In genomic region chr6:161548713-161549112, GRCh38 we compare ENCODE assay signal across 39 cellular contexts.
"Had no signal": no experiment of that assay in that cellular context is flagged by ENCODE, and none has a peak within 500 bp of the region (broad histone marks: within the 10 kb centered on the region; RNA-seq: fewer than 3 reads in every experiment).

No MANE protein-coding gene starts in this region.

- H3K27me3 Mint-ChIP-seq: activated naive CD4-positive, alpha-beta T cell treated with anti-CD3 and anti-CD28 coated beads, Interleukin-2, amount 10 ng/mL, durations not matched to agents 7 days and 5 days; activated naive CD4-positive, alpha-beta T cell treated with anti-CD3 and anti-CD28 coated beads, Interleukin-2, amount 50 U/mL, for 24 hours; activated naive CD8-positive, alpha-beta T cell; activated naive CD8-positive, alpha-beta T cell treated with anti-CD3 and anti-CD28 coated beads for 36 hours; activated naive CD8-positive, alpha-beta T cell treated with anti-CD3 and anti-CD28 coated beads, Interleukin-2, amount 10 ng/mL, durations not matched to agents 7 days and 5 days; activated naive CD8-positive, alpha-beta T cell treated with anti-CD3 and anti-CD28 coated beads, Interleukin-2, amount 50 U/mL, for 24 hours; activated T-cell treated with anti-CD3 and anti-CD28 coated beads, Interleukin-2, amount 50 U/mL, for 24 hours; activated T-helper 17 cell treated with anti-CD3 and anti-CD28 coated beads, Interleukin-2, amount 50 U/mL, for 72 hours; central memory CD8-positive, alpha-beta T cell had no signal

- H3K27me3 ChIP-seq: adrenal gland, ascending aorta, body of pancreas, brain microvascular endothelial cell, breast epithelium, cardiac muscle cell had no signal

- H3K27ac Mint-ChIP-seq: activated naive CD4-positive, alpha-beta T cell treated with anti-CD3 and anti-CD28 coated beads for 36 hours; activated naive CD4-positive, alpha-beta T cell treated with anti-CD3 and anti-CD28 coated beads, Interleukin-2, amount 10 ng/mL, durations not matched to agents 7 days and 5 days; activated naive CD4-positive, alpha-beta T cell treated with anti-CD3 and anti-CD28 coated beads, Interleukin-2, amount 50 U/mL, for 24 hours; activated naive CD4-positive, alpha-beta T cell treated with anti-CD3 and anti-CD28 coated beads, Interleukin-2, amount 50 U/mL, for 72 hours; activated naive CD8-positive, alpha-beta T cell; activated naive CD8-positive, alpha-beta T cell treated with anti-CD3 and anti-CD28 coated beads for 36 hours; activated naive CD8-positive, alpha-beta T cell treated with anti-CD3 and anti-CD28 coated beads, Interleukin-2, amount 10 ng/mL, durations not matched to agents 7 days and 5 days; activated naive CD8-positive, alpha-beta T cell treated with anti-CD3 and anti-CD28 coated beads, Interleukin-2, amount 50 U/mL, for 24 hours; activated T-cell treated with anti-CD3 and anti-CD28 coated beads, Interleukin-2, amount 50 U/mL, for 24 hours; activated T-cell treated with anti-CD3 and anti-CD28 coated beads, Interleukin-2, amount 50 U/mL, for 72 hours; activated T-helper 1 cell treated with anti-CD3 and anti-CD28 coated beads, Interleukin-12 subunit alpha, Interleukin-12 subunit beta, Interleukin-2, Interleukin-4 antibody, amounts not matched to agents 30 ng/mL and 10 ng/mL and 1 ng/mL, durations not matched to agents 14 hours and 24 hours and 36 hours; activated T-helper 17 cell treated with anti-CD3 and anti-CD28 coated beads, Interleukin-2, amount 50 U/mL, for 72 hours; activated T-helper 2 cell treated with anti-CD3 and anti-CD28 coated beads, Interferon-gamma antibody, Interleukin-2, Interleukin-4, amounts not matched to agents 10 μg/mL and 5 μg/mL and 100 μg/mL, durations not matched to agents 14 hours and 24 hours and 36 hours had no signal

- H3K9me3 Mint-ChIP-seq: activated naive CD4-positive, alpha-beta T cell treated with anti-CD3 and anti-CD28 coated beads for 36 hours; activated naive CD8-positive, alpha-beta T cell treated with anti-CD3 and anti-CD28 coated beads, Interleukin-2, amount 50 U/mL, for 24 hours had no signal

- H3K4me3 Mint-ChIP-seq: activated naive CD4-positive, alpha-beta T cell treated with anti-CD3 and anti-CD28 coated beads for 36 hours; activated naive CD4-positive, alpha-beta T cell treated with anti-CD3 and anti-CD28 coated beads, Interleukin-2, amount 10 ng/mL, durations not matched to agents 7 days and 5 days; activated naive CD4-positive, alpha-beta T cell treated with anti-CD3 and anti-CD28 coated beads, Interleukin-2, amount 50 U/mL, for 24 hours; activated naive CD8-positive, alpha-beta T cell; activated naive CD8-positive, alpha-beta T cell treated with anti-CD3 and anti-CD28 coated beads for 36 hours; activated naive CD8-positive, alpha-beta T cell treated with anti-CD3 and anti-CD28 coated beads, Interleukin-2, amount 10 ng/mL, durations not matched to agents 7 days and 5 days; activated naive CD8-positive, alpha-beta T cell treated with anti-CD3 and anti-CD28 coated beads, Interleukin-2, amount 50 U/mL, for 24 hours; activated T-cell treated with anti-CD3 and anti-CD28 coated beads, Interleukin-2, amount 50 U/mL, for 24 hours; activated T-cell treated with anti-CD3 and anti-CD28 coated beads, Interleukin-2, amount 50 U/mL, for 4 hours; activated T-cell treated with anti-CD3 and anti-CD28 coated beads, Interleukin-2, amount 50 U/mL, for 72 hours; activated T-helper 1 cell treated with anti-CD3 and anti-CD28 coated beads, Interleukin-12 subunit alpha, Interleukin-12 subunit beta, Interleukin-2, Interleukin-4 antibody, amounts not matched to agents 30 ng/mL and 10 ng/mL and 1 ng/mL, durations not matched to agents 14 hours and 24 hours and 36 hours; activated T-helper 17 cell treated with anti-CD3 and anti-CD28 coated beads, Interleukin-2, amount 50 U/mL, for 72 hours; brain; central memory CD8-positive, alpha-beta T cell had no signal

- H3K36me3 ChIP-seq: adrenal gland, ascending aorta, brain microvascular endothelial cell, breast epithelium, cardiac muscle cell had no signal

- DNase-seq: activated effector memory CD4-positive, alpha-beta T cell treated with anti-CD3 and anti-CD28 coated beads, Interleukin-2, amount 50 U/mL, for 16 hours; activated effector memory CD4-positive, alpha-beta T cell treated with Interleukin-2 at 50 U/mL for 16 hours; activated gamma-delta T cell; activated gamma-delta T cell treated with Interleukin-2 at 50 U/mL for 16 hours; activated naive CD4-positive, alpha-beta T cell; activated naive CD4-positive, alpha-beta T cell treated with anti-CD3 and anti-CD28 coated beads for 36 hours; activated naive CD4-positive, alpha-beta T cell treated with anti-CD3 and anti-CD28 coated beads, Interleukin-2, amount 10 ng/mL, durations not matched to agents 7 days and 5 days; activated naive CD4-positive, alpha-beta T cell treated with anti-CD3 and anti-CD28 coated beads, Interleukin-2, amount 50 U/mL, for 16 hours; activated naive CD4-positive, alpha-beta T cell treated with Interleukin-2 at 50 U/mL for 16 hours; activated naive CD8-positive, alpha-beta T cell treated with anti-CD3 and anti-CD28 coated beads for 36 hours; activated naive CD8-positive, alpha-beta T cell treated with anti-CD3 and anti-CD28 coated beads, Interleukin-2, amount 10 ng/mL, durations not matched to agents 7 days and 5 days; activated naive CD8-positive, alpha-beta T cell treated with anti-CD3 and anti-CD28 coated beads, Interleukin-2, amount 50 U/mL, for 24 hours; activated T-cell treated with anti-CD3 and anti-CD28 coated beads for 4 hours; activated T-cell treated with anti-CD3 and anti-CD28 coated beads, Interleukin-2, amount 50 U/mL, for 1 hour; activated T-cell treated with anti-CD3 and anti-CD28 coated beads, Interleukin-2, amount 50 U/mL, for 24 hours; activated T-cell treated with anti-CD3 and anti-CD28 coated beads, Interleukin-2, amount 50 U/mL, for 4 hours; activated T-cell treated with anti-CD3 and anti-CD28 coated beads, Interleukin-2, amount 50 U/mL, for 48 hours; activated T-cell treated with anti-CD3 and anti-CD28 coated beads, Interleukin-2, amount 50 U/mL, for 72 hours; adrenal gland; amniotic stem cell; amygdala; anterior cingulate cortex; aorta; body of pancreas; brain microvascular endothelial cell; caudate nucleus; central memory CD4-positive, alpha-beta T cell; cerebellar nuclear complex had no signal

- H3K4me3 ChIP-seq: adrenal gland, ascending aorta, body of pancreas, breast epithelium, cardiac muscle cell had no signal

- ATAC-seq: activated naive CD4-positive, alpha-beta T cell treated with anti-CD3 and anti-CD28 coated beads, Interleukin-2, amount 50 U/mL, for 72 hours; activated naive CD8-positive, alpha-beta T cell treated with anti-CD3 and anti-CD28 coated beads, Interleukin-2, amount 50 U/mL, for 24 hours; activated T-cell treated with anti-CD3 and anti-CD28 coated beads, Interleukin-2, amount 50 U/mL, for 4 hours; activated T-cell treated with anti-CD3 and anti-CD28 coated beads, Interleukin-2, amount 50 U/mL, for 72 hours; activated T-helper 17 cell treated with anti-CD3 and anti-CD28 coated beads, Interleukin-2, amount 50 U/mL, for 72 hours; body of pancreas had no signal

- H3K4me1 Mint-ChIP-seq: activated naive CD4-positive, alpha-beta T cell treated with anti-CD3 and anti-CD28 coated beads, Interleukin-2, amount 10 ng/mL, durations not matched to agents 7 days and 5 days; activated naive CD4-positive, alpha-beta T cell treated with anti-CD3 and anti-CD28 coated beads, Interleukin-2, amount 50 U/mL, for 24 hours; activated naive CD8-positive, alpha-beta T cell treated with anti-CD3 and anti-CD28 coated beads, Interleukin-2, amount 10 ng/mL, durations not matched to agents 7 days and 5 days; central memory CD8-positive, alpha-beta T cell had no signal

- H3K4me1 ChIP-seq: adrenal gland, ascending aorta, body of pancreas, breast epithelium had no signal

- H3K9me3 ChIP-seq: adrenal gland, ascending aorta, body of pancreas had no signal

- H3K36me3 Mint-ChIP-seq: activated naive CD4-positive, alpha-beta T cell treated with anti-CD3 and anti-CD28 coated beads, Interleukin-2, amount 10 ng/mL, durations not matched to agents 7 days and 5 days; activated naive CD8-positive, alpha-beta T cell treated with anti-CD3 and anti-CD28 coated beads for 36 hours; activated naive CD8-positive, alpha-beta T cell treated with anti-CD3 and anti-CD28 coated beads, Interleukin-2, amount 10 ng/mL, durations not matched to agents 7 days and 5 days had no signal

- H3K27ac ChIP-seq: adrenal gland, ascending aorta, body of pancreas, brain microvascular endothelial cell, breast epithelium, cardiac muscle cell had no signal
